Comparison of ENCODE assay signal across 16 cellular contexts in genomic region chr9:82436480-82436879, GRCh38.
DNase-seq lines count a peak whose midpoint lies in the region; ATAC-seq and TF ChIP-seq lines count a peak whose summit lies in the region.
"Had no signal": no experiment of that assay in that cellular context is flagged by ENCODE, and none has a peak within 500 bp of the region (broad histone marks: within the 10 kb centered on the region; RNA-seq: fewer than 3 reads in every experiment).

No MANE protein-coding gene starts in this region.

- WGBS in thyroid gland, 2 donors, result 93 to 98% methylated on average over 2 of the region's 2 CpGs

- ATAC-seq in activated T-cell treated with anti-CD3 and anti-CD28 coated beads, Interleukin-2, amount 50 U/mL, for 4 hours, result no peak

- intact Hi-C loops in thyroid gland (cut with DNase I), result no loop called here

- TF ChIP-seq POLR2A in thyroid gland (IDR thresholded peaks at IDR 0.05), result no peak

- H3K27me3 Mint-ChIP-seq in activated T-cell treated with anti-CD3 and anti-CD28 coated beads, Interleukin-2, amount 50 U/mL, for 4 hours (ENCODE audit: low read depth), result no peaks in the 10 kb centered on the region
- H3K27me3 Mint-ChIP-seq: CD4-positive, CD25-positive, alpha-beta regulatory T cell; IgD-negative memory B cell had no signal

- no peaks in the 10 kb centered on the region for H3K4me1 ChIP-seq in thyroid gland
- no peaks in the 10 kb centered on the region for H3K4me1 ChIP-seq in BE2C

- peak; percentile 11 for DNase-seq in AG08396 (ENCODE audit: low spot score)
- peak; percentile 1 for DNase-seq in HK-2 (ENCODE audit: unreplicated experiment)
- peak; percentile 17 for DNase-seq in brain microvascular endothelial cell
- peak; percentile 10 for DNase-seq in iris pigment epithelial cell (ENCODE audit: low read depth)
- no peak for DNase-seq in islet precursor cell
- DNase-seq in thyroid gland, result no peak
- no peak for DNase-seq in BE2C
- DNase-seq in activated T-cell treated with anti-CD3 and anti-CD28 coated beads, Interleukin-2, amount 50 U/mL, for 4 hours, result no peak
- DNase-seq: CD4-positive, CD25-positive, alpha-beta regulatory T cell; DMS53; GDM1; MV-4-11; NCI-H1436; NCI-H2081; NCI-H524 had no signal

- H3K36me3 ChIP-seq in brain microvascular endothelial cell (replicated peaks) (no peaks in the 10 kb centered on the region), thyroid gland (no peaks in the 10 kb centered on the region), BE2C (no peaks in the 10 kb centered on the region)

- no peaks in the 10 kb centered on the region for H3K27me3 ChIP-seq in brain microvascular endothelial cell (replicated peaks)
- H3K27me3 ChIP-seq in thyroid gland, result no peaks in the 10 kb centered on the region
- no peaks in the 10 kb centered on the region for H3K27me3 ChIP-seq in BE2C

- peaks cover 24% of the 10 kb centered on the region for H3K9me3 Mint-ChIP-seq in activated T-cell treated with anti-CD3 and anti-CD28 coated beads, Interleukin-2, amount 50 U/mL, for 4 hours

- H3K4me3 ChIP-seq in brain microvascular endothelial cell (ENCODE audit: low read depth, low read length) (no peak overlapping the region), thyroid gland (replicated peaks in 1 of 3) (no peak overlapping the region), BE2C (ENCODE audit: low read depth, low read length) (no peak overlapping the region)

- no peaks in the 10 kb centered on the region for H3K9me3 ChIP-seq in thyroid gland
- no peaks in the 10 kb centered on the region for H3K9me3 ChIP-seq in BE2C

- no peak overlapping the region for H3K4me3 Mint-ChIP-seq in activated T-cell treated with anti-CD3 and anti-CD28 coated beads, Interleukin-2, amount 50 U/mL, for 4 hours
- H3K4me3 Mint-ChIP-seq: CD4-positive, CD25-positive, alpha-beta regulatory T cell; IgD-negative memory B cell had no signal

- no peaks in the 10 kb centered on the region for H3K36me3 Mint-ChIP-seq in activated T-cell treated with anti-CD3 and anti-CD28 coated beads, Interleukin-2, amount 50 U/mL, for 4 hours (ENCODE audit: insufficient read depth)
- H3K36me3 Mint-ChIP-seq: CD4-positive, CD25-positive, alpha-beta regulatory T cell; IgD-negative memory B cell had no signal

- H3K4me1 Mint-ChIP-seq in activated T-cell treated with anti-CD3 and anti-CD28 coated beads, Interleukin-2, amount 50 U/mL, for 4 hours (ENCODE audit: low read depth), result no peaks in the 10 kb centered on the region
- H3K4me1 Mint-ChIP-seq: CD4-positive, CD25-positive, alpha-beta regulatory T cell; IgD-negative memory B cell had no signal

- H3K27ac ChIP-seq in brain microvascular endothelial cell (no peak overlapping the region), thyroid gland (no peak overlapping the region)

- in situ Hi-C loops in brain microvascular endothelial cell (cut with HindIII; ENCODE audit: low pct_ligation_motif_present, low sequenced_read_pairs), result no loop called here

- TF ChIP-seq CTCF in brain microvascular endothelial cell (IDR thresholded peaks at IDR 0.05; ENCODE audit: low read depth, low read length, missing control alignments), result no peak
- TF ChIP-seq CTCF in thyroid gland (IDR thresholded peaks at IDR 0.05), result no peak
- TF ChIP-seq CTCF in BE2C (IDR thresholded peaks at IDR 0.05; ENCODE audit: low read depth, low read length), result no peak

Comparison
In these comparisons a context has a peak if more than half of its experiments do, and no peak if none do; other contexts are left out.
1. DNase-seq: peak in AG08396 (single experiment), HK-2 (single experiment), brain microvascular endothelial cell (single experiment) and iris pigment epithelial cell (single experiment); none in islet precursor cell (single experiment), thyroid gland (0 of 2), BE2C (single experiment) and activated T-cell treated with anti-CD3 and anti-CD28 coated beads, Interleukin-2, amount 50 U/mL, for 4 hours (single experiment).